In the genomic region with DNA sequence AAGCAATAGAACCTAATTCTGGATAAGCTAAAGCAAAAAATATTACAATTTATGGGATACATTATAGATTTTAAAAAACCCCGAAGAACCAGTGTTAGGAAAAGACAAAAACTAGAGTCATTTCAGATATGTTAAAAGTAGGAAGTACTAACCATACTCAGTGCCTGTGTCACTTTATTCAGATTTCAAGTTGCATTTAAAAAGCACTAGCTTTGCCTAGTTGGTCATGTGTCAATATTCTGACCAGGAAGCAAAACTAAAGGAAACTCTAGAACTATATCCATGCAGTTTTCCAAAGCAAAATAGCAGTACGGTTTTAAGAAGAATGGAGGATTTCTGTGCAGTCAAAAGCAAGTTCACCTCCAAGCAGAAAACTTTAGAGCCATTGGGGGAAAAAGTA, we compare ENCODE assay signal across 3 cellular contexts.
TF ChIP-seq lines count a peak whose summit lies in the region.

No MANE protein-coding gene starts in this region.

TF ChIP-seq in SK-N-SH, 30 proteins besides CTCF, POLR2A, EP300 and RAD21 (continued from another document):
- TF ChIP-seq, protein P1, sequence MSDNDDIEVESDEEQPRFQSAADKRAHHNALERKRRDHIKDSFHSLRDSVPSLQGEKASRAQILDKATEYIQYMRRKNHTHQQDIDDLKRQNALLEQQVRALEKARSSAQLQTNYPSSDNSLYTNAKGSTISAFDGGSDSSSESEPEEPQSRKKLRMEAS (IDR thresholded peaks at IDR 0.05; ENCODE audit: low read depth), result no peak
- TF ChIP-seq, protein P2, sequence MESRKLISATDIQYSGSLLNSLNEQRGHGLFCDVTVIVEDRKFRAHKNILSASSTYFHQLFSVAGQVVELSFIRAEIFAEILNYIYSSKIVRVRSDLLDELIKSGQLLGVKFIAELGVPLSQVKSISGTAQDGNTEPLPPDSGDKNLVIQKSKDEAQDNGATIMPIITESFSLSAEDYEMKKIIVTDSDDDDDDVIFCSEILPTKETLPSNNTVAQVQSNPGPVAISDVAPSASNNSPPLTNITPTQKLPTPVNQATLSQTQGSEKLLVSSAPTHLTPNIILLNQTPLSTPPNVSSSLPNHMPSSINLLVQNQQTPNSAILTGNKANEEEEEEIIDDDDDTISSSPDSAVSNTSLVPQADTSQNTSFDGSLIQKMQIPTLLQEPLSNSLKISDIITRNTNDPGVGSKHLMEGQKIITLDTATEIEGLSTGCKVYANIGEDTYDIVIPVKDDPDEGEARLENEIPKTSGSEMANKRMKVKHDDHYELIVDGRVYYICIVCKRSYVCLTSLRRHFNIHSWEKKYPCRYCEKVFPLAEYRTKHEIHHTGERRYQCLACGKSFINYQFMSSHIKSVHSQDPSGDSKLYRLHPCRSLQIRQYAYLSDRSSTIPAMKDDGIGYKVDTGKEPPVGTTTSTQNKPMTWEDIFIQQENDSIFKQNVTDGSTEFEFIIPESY (IDR thresholded peaks at IDR 0.05; ENCODE audit: borderline replicate concordance, low read depth), result no peak
- TF ChIP-seq SIN3A (IDR thresholded peaks at IDR 0.05; ENCODE audit: borderline replicate concordance, low read depth, low read length) (no peak), FOXJ3 (CRISPR knock-in tag; IDR thresholded peaks at IDR 0.05) (no peak), RCOR1 (IDR thresholded peaks at IDR 0.05; ENCODE audit: low read length) (no peak), YY1 (IDR thresholded peaks at IDR 0.05; ENCODE audit: low read depth) (no peak), TEAD4 (IDR thresholded peaks at IDR 0.05; ENCODE audit: borderline replicate concordance, insufficient read depth) (no peak), EZH2phosphoT487 (IDR thresholded peaks at IDR 0.05; ENCODE audit: borderline replicate concordance, low read depth) (no peak), RXRA (IDR thresholded peaks at IDR 0.05; ENCODE audit: borderline replicate concordance, low read depth) (no peak), NRF1 (IDR thresholded peaks at IDR 0.05; ENCODE audit: low read depth, low read length) (no peak)
- TF ChIP-seq, protein P3, sequence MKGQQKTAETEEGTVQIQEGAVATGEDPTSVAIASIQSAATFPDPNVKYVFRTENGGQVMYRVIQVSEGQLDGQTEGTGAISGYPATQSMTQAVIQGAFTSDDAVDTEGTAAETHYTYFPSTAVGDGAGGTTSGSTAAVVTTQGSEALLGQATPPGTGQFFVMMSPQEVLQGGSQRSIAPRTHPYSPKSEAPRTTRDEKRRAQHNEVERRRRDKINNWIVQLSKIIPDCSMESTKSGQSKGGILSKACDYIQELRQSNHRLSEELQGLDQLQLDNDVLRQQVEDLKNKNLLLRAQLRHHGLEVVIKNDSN (IDR thresholded peaks at IDR 0.05; ENCODE audit: borderline replicate concordance, low read depth), result no peak

TF ChIP-seq in SK-N-SH treated with all-trans-retinoic acid at 6 μM for 48 hours, 23 proteins besides CTCF, POLR2A, EP300 and RAD21:
- TF ChIP-seq, protein P4, sequence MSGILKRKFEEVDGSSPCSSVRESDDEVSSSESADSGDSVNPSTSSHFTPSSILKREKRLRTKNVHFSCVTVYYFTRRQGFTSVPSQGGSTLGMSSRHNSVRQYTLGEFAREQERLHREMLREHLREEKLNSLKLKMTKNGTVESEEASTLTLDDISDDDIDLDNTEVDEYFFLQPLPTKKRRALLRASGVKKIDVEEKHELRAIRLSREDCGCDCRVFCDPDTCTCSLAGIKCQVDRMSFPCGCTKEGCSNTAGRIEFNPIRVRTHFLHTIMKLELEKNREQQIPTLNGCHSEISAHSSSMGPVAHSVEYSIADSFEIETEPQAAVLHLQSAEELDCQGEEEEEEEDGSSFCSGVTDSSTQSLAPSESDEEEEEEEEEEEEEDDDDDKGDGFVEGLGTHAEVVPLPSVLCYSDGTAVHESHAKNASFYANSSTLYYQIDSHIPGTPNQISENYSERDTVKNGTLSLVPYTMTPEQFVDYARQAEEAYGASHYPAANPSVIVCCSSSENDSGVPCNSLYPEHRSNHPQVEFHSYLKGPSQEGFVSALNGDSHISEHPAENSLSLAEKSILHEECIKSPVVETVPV (CRISPR knock-in tag; IDR thresholded peaks at IDR 0.05), result no peak
- TF ChIP-seq ESRRG (CRISPR knock-in tag; IDR thresholded peaks at IDR 0.05) (no peak), OSR1 (CRISPR knock-in tag; IDR thresholded peaks at IDR 0.05) (no peak), TOX (CRISPR knock-in tag; IDR thresholded peaks at IDR 0.05; ENCODE audit: borderline replicate concordance) (no peak), ZNF565 (CRISPR knock-in tag; conservative IDR thresholded peaks at IDR 0.05; ENCODE audit: low read depth) (no peak), ARNTL (CRISPR knock-in tag; IDR thresholded peaks at IDR 0.05; ENCODE audit: borderline replicate concordance, low read depth) (no peak), ZNF8 (CRISPR knock-in tag; IDR thresholded peaks at IDR 0.05) (no peak), ZFP30 (CRISPR knock-in tag; IDR thresholded peaks at IDR 0.05) (no peak), GLIS3 (CRISPR knock-in tag; IDR thresholded peaks at IDR 0.05) (no peak)
- TF ChIP-seq, protein P5, sequence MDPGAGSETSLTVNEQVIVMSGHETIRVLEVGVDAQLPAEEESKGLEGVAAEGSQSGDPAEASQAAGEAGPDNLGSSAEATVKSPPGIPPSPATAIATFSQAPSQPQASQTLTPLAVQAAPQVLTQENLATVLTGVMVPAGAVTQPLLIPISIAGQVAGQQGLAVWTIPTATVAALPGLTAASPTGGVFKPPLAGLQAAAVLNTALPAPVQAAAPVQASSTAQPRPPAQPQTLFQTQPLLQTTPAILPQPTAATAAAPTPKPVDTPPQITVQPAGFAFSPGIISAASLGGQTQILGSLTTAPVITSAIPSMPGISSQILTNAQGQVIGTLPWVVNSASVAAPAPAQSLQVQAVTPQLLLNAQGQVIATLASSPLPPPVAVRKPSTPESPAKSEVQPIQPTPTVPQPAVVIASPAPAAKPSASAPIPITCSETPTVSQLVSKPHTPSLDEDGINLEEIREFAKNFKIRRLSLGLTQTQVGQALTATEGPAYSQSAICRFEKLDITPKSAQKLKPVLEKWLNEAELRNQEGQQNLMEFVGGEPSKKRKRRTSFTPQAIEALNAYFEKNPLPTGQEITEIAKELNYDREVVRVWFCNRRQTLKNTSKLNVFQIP (CRISPR knock-in tag; IDR thresholded peaks at IDR 0.05; ENCODE audit: borderline replicate concordance, low read depth), result no peak
TF ChIP-seq in SK-N-SH treated with all-trans-retinoic acid at 6 μM for 48 hours: peak in this region for 0.

TF ChIP-seq in GM23338, 12 proteins besides CTCF, POLR2A, EP300 and RAD21 (continued from another document):
- TF ChIP-seq, protein P6, sequence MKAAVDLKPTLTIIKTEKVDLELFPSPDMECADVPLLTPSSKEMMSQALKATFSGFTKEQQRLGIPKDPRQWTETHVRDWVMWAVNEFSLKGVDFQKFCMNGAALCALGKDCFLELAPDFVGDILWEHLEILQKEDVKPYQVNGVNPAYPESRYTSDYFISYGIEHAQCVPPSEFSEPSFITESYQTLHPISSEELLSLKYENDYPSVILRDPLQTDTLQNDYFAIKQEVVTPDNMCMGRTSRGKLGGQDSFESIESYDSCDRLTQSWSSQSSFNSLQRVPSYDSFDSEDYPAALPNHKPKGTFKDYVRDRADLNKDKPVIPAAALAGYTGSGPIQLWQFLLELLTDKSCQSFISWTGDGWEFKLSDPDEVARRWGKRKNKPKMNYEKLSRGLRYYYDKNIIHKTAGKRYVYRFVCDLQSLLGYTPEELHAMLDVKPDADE (IDR thresholded peaks at IDR 0.05), result no peak
- TF ChIP-seq CREB1 (CRISPR knock-in tag; IDR thresholded peaks at IDR 0.05; ENCODE audit: low read depth) (no peak), STAT1 (IDR thresholded peaks at IDR 0.05; ENCODE audit: unreplicated experiment) (no peak), ZNF331 (CRISPR knock-in tag; IDR thresholded peaks at IDR 0.05; ENCODE audit: low read depth) (no peak), POLR2AphosphoS5 (IDR thresholded peaks at IDR 0.05; ENCODE audit: low read depth) (no peak), ZNF114 (CRISPR knock-in tag; IDR thresholded peaks at IDR 0.05) (no peak), NANOG (IDR thresholded peaks at IDR 0.05; ENCODE audit: borderline replicate concordance) (no peak)
- TF ChIP-seq, protein P7, sequence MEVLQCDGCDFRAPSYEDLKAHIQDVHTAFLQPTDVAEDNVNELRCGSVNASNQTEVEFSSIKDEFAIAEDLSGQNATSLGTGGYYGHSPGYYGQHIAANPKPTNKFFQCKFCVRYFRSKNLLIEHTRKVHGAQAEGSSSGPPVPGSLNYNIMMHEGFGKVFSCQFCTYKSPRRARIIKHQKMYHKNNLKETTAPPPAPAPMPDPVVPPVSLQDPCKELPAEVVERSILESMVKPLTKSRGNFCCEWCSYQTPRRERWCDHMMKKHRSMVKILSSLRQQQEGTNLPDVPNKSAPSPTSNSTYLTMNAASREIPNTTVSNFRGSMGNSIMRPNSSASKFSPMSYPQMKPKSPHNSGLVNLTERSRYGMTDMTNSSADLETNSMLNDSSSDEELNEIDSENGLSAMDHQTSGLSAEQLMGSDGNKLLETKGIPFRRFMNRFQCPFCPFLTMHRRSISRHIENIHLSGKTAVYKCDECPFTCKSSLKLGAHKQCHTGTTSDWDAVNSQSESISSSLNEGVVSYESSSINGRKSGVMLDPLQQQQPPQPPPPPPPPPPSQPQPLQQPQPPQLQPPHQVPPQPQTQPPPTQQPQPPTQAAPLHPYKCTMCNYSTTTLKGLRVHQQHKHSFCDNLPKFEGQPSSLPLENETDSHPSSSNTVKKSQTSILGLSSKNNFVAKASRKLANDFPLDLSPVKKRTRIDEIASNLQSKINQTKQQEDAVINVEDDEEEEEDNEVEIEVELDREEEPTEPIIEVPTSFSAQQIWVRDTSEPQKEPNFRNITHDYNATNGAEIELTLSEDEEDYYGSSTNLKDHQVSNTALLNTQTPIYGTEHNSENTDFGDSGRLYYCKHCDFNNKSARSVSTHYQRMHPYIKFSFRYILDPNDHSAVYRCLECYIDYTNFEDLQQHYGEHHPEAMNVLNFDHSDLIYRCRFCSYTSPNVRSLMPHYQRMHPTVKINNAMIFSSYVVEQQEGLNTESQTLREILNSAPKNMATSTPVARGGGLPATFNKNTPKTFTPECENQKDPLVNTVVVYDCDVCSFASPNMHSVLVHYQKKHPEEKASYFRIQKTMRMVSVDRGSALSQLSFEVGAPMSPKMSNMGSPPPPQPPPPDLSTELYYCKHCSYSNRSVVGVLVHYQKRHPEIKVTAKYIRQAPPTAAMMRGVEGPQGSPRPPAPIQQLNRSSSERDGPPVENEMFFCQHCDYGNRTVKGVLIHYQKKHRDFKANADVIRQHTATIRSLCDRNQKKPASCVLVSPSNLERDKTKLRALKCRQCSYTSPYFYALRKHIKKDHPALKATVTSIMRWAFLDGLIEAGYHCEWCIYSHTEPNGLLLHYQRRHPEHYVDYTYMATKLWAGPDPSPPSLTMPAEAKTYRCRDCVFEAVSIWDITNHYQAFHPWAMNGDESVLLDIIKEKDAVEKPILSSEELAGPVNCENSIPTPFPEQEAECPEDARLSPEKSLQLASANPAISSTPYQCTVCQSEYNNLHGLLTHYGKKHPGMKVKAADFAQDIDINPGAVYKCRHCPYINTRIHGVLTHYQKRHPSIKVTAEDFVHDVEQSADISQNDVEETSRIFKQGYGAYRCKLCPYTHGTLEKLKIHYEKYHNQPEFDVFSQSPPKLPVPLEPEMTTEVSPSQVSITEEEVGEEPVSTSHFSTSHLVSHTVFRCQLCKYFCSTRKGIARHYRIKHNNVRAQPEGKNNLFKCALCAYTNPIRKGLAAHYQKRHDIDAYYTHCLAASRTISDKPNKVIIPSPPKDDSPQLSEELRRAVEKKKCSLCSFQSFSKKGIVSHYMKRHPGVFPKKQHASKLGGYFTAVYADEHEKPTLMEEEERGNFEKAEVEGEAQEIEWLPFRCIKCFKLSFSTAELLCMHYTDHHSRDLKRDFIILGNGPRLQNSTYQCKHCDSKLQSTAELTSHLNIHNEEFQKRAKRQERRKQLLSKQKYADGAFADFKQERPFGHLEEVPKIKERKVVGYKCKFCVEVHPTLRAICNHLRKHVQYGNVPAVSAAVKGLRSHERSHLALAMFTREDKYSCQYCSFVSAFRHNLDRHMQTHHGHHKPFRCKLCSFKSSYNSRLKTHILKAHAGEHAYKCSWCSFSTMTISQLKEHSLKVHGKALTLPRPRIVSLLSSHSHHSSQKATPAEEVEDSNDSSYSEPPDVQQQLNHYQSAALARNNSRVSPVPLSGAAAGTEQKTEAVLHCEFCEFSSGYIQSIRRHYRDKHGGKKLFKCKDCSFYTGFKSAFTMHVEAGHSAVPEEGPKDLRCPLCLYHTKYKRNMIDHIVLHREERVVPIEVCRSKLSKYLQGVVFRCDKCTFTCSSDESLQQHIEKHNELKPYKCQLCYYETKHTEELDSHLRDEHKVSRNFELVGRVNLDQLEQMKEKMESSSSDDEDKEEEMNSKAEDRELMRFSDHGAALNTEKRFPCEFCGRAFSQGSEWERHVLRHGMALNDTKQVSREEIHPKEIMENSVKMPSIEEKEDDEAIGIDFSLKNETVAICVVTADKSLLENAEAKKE (CRISPR knock-in tag; IDR thresholded peaks at IDR 0.05), result no peak
- TF ChIP-seq, protein P8, sequence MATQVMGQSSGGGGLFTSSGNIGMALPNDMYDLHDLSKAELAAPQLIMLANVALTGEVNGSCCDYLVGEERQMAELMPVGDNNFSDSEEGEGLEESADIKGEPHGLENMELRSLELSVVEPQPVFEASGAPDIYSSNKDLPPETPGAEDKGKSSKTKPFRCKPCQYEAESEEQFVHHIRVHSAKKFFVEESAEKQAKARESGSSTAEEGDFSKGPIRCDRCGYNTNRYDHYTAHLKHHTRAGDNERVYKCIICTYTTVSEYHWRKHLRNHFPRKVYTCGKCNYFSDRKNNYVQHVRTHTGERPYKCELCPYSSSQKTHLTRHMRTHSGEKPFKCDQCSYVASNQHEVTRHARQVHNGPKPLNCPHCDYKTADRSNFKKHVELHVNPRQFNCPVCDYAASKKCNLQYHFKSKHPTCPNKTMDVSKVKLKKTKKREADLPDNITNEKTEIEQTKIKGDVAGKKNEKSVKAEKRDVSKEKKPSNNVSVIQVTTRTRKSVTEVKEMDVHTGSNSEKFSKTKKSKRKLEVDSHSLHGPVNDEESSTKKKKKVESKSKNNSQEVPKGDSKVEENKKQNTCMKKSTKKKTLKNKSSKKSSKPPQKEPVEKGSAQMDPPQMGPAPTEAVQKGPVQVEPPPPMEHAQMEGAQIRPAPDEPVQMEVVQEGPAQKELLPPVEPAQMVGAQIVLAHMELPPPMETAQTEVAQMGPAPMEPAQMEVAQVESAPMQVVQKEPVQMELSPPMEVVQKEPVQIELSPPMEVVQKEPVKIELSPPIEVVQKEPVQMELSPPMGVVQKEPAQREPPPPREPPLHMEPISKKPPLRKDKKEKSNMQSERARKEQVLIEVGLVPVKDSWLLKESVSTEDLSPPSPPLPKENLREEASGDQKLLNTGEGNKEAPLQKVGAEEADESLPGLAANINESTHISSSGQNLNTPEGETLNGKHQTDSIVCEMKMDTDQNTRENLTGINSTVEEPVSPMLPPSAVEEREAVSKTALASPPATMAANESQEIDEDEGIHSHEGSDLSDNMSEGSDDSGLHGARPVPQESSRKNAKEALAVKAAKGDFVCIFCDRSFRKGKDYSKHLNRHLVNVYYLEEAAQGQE (IDR thresholded peaks at IDR 0.05; ENCODE audit: unreplicated experiment), result no peak
